ENCODE assay signal across 12 cellular contexts in the genomic region with DNA sequence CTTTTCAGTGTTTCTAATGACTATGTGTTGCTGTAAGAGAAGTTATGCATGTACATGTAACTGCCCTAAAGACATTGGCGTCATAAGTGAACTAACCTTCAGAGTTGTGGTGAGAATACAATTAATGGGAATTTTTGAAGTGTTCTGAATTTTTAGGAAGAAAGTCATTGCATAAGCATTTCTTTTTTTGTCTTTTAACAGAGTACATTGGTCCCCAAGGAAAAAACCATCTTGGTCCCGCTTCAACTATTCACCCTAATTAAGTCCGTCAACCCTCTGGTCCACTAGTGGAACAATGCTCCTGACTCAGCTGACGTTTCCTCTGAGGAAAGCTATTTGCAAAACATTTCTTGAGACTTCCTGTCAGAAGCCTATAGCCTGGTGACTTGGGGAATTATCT. TPM values are rescaled to one million over a fixed set of nuclear protein-coding genes. Genes with fewer than 3 reads are reported as not detected.
DNase-seq lines count a peak whose midpoint lies in the region; ATAC-seq and TF ChIP-seq lines count a peak whose summit lies in the region.
"Had no signal": no experiment of that assay in that cellular context is flagged by ENCODE, and none has a peak within 500 bp of the region (broad histone marks: within the 10 kb centered on the region; RNA-seq: fewer than 3 reads in every experiment).

No MANE protein-coding gene starts in this region.

- peak; percentile 92 for DNase-seq in GM23248
- peak; percentile 82 for DNase-seq in astrocyte of the cerebellum (ENCODE audit: low read depth)
- DNase-seq in left ventricle myocardium inferior: no peak
- no peak for DNase-seq in aorta
- no peak for DNase-seq in SK-N-DZ (ENCODE audit: low spot score)
- DNase-seq: activated naive CD4-positive, alpha-beta T cell treated with Interleukin-2 at 50 U/mL for 16 hours; colonic mucosa; naive thymus-derived CD8-positive, alpha-beta T cell had no signal

- no peaks in the 10 kb centered on the region for H3K79me2 ChIP-seq in GM23248 (ENCODE audit: insufficient read depth)

- peak overlapping the region; percentile 12 for H3K4me2 ChIP-seq in GM23248 (ENCODE audit: unreplicated experiment)

- in situ Hi-C loops in GM23248 (cut with MboI): no loop called here
- in situ Hi-C loops in astrocyte of the cerebellum (cut with HindIII; ENCODE audit: low sequenced_read_pairs): loop anchor here (25.0 kb wide), 2 partner anchors 143 to 318 kb away; no protein-coding TSS in a partner anchor

- ATAC-seq in aorta (ENCODE audit: low FRiP score) (peak; percentile 62), HG02870 (IDR thresholded peaks at IDR 0.05; ENCODE audit: unreplicated experiment) (no peak), HG03025 (IDR thresholded peaks at IDR 0.05; ENCODE audit: low FRiP score, unreplicated experiment) (no peak)
- ATAC-seq: naive thymus-derived CD8-positive, alpha-beta T cell; WTC11 had no signal

- H3K9me3 ChIP-seq in GM23248 (ENCODE audit: low read depth) (no peaks in the 10 kb centered on the region), left ventricle myocardium inferior (replicated peaks) (no peaks in the 10 kb centered on the region), aorta (ENCODE audit: control insufficient read depth, low read length) (no peaks in the 10 kb centered on the region)
- H3K9me3 ChIP-seq: colonic mucosa had no signal

- H3F3A ChIP-seq in GM23248 (ENCODE audit: insufficient read depth): peaks cover 42% of the 10 kb centered on the region

- H2AFZ ChIP-seq in GM23248: no peak overlapping the region

- 2 to 3% methylated on average over 4 of the region's 4 CpGs for WGBS in GM23248 (ENCODE audit: low coverage in 1 of 2, low lambda C conversion rate in 2 of 2, missing lambda C conversion rate in 2 of 2), 2 experiments
- WGBS in aorta, 2 donors: 31 to 52% methylated on average over 4 of the region's 4 CpGs

- H3K27me3 ChIP-seq in GM23248 (replicated peaks; ENCODE audit: insufficient read depth) (no peaks in the 10 kb centered on the region), left ventricle myocardium inferior (ENCODE audit: low read depth) (no peaks in the 10 kb centered on the region), aorta (ENCODE audit: control insufficient read depth in 1 of 2, insufficient read depth in 2 of 2, low read length in 1 of 2) (no peaks in the 10 kb centered on the region)
- H3K27me3 ChIP-seq: colonic mucosa had no signal

- no peaks in the 10 kb centered on the region for H3K9me2 ChIP-seq in GM23248 (ENCODE audit: insufficient read depth)

- H3K4me3 ChIP-seq in GM23248 (no peak overlapping the region), astrocyte of the cerebellum (ENCODE audit: low read depth, low read length) (no peak overlapping the region), left ventricle myocardium inferior (no peak overlapping the region), aorta (ENCODE audit: low read length in 2 of 2) (no peak overlapping the region)
- H3K4me3 ChIP-seq: colonic mucosa, skin epidermis had no signal

- H4K20me1 ChIP-seq in GM23248 (ENCODE audit: insufficient read depth): no peaks in the 10 kb centered on the region

- H3K27ac ChIP-seq in GM23248: peak overlapping the region; percentile 84
- H3K27ac ChIP-seq in left ventricle myocardium inferior (replicated peaks): peak overlapping the region; percentile 65
- no peak overlapping the region for H3K27ac ChIP-seq in aorta (ENCODE audit: low read depth in 1 of 2, low read length in 2 of 2)
- H3K27ac ChIP-seq: colonic mucosa had no signal

- intact Hi-C loops in left ventricle myocardium inferior (cut with micrococcal nuclease) (no loop called here), aorta (cut with DNase I) (no loop called here)

- H3K36me3 ChIP-seq in GM23248 (ENCODE audit: low read depth) (no peaks in the 10 kb centered on the region), left ventricle myocardium inferior (no peaks in the 10 kb centered on the region), aorta (ENCODE audit: control insufficient read depth in 1 of 2, insufficient read depth in 2 of 2, low read length in 1 of 2) (no peaks in the 10 kb centered on the region)
- H3K36me3 ChIP-seq: colonic mucosa had no signal

- no peak overlapping the region for H3K9ac ChIP-seq in GM23248

- H3K4me1 ChIP-seq in GM23248 (ENCODE audit: insufficient read depth): peaks cover 43% of the 10 kb centered on the region
- peaks cover 6% of the 10 kb centered on the region for H3K4me1 ChIP-seq in left ventricle myocardium inferior
- H3K4me1 ChIP-seq in aorta (ENCODE audit: control insufficient read depth in 1 of 2, insufficient read depth in 2 of 2, low read length in 2 of 2): peaks cover 0 to 1% of the 10 kb centered on the region in 2 donors
- H3K4me1 ChIP-seq: colonic mucosa had no signal

- no peak for TF ChIP-seq CTCF in astrocyte of the cerebellum (IDR thresholded peaks at IDR 0.05; ENCODE audit: low read depth, low read length, missing control alignments)
- no peak for TF ChIP-seq CTCF in left ventricle myocardium inferior (IDR thresholded peaks at IDR 0.05; ENCODE audit: borderline replicate concordance)

RNA-seq across cellular contexts. Expression of a gene that starts 41.1 kb away (rescaled TPM):
- 0.22 TPM in 1 of 2 replicates, not detected in the other for total RNA-seq in GM23248 (2014; rRNA removed; shearing (Covaris generic))
- polyA plus RNA-seq in GM23248 (2016; fragmentation: Nextera tagmentation; extraction: Ambion mirVana) (0.31 TPM in 1 of 2 replicates, not detected in the other), aorta (not detected)
- total RNA-seq in left ventricle myocardium inferior (8.5 TPM), aorta (10 to 100 TPM in 1 of 2 donors, 1 to 10 TPM in 1; 10.0 to 29.2 TPM)
- polyA plus RNA-seq in SK-N-DZ (2014; cell fraction: cytosol; rRNA removed): not detected in 2 replicates
- polyA plus RNA-seq in SK-N-DZ (2014; cell fraction: nucleus; rRNA removed): not detected in 2 replicates
- total RNA-seq: naive thymus-derived CD8-positive, alpha-beta T cell had no signal

RNA-seq across cellular contexts. Expression of a gene that starts 57.5 kb away (rescaled TPM):
- total RNA-seq in GM23248 (2014; rRNA removed; shearing (Covaris generic)): 86.2 and 93.2 TPM in 2 replicates
- polyA plus RNA-seq in GM23248 (2016; fragmentation: Nextera tagmentation; extraction: Ambion mirVana): 48.8 and 50.5 TPM in 2 replicates
- total RNA-seq in left ventricle myocardium inferior: 49.6 TPM
- total RNA-seq in aorta: 10 to 100 TPM; 59.3 to 59.4 TPM
- 10 to 100 TPM; 36.1 to 57.6 TPM for polyA plus RNA-seq in aorta
- polyA plus RNA-seq in SK-N-DZ (2014; cell fraction: cytosol; rRNA removed): 15.0 and 21.3 TPM in 2 replicates
- 13.1 and 19.1 TPM in 2 replicates for polyA plus RNA-seq in SK-N-DZ (2014; cell fraction: nucleus; rRNA removed)

Comparison
In these comparisons a context has a peak if more than half of its experiments do, and no peak if none do; other contexts are left out.
1. DNase-seq: peak in GM23248 (single experiment) and astrocyte of the cerebellum (single experiment); none in left ventricle myocardium inferior (single experiment), aorta (0 of 2) and SK-N-DZ (single experiment).
2. H3K27ac ChIP-seq: peak in GM23248 (single experiment) and left ventricle myocardium inferior (single experiment); none in aorta (0 of 2).